16 cellular contexts compared by ENCODE assay signal in the genomic region with DNA sequence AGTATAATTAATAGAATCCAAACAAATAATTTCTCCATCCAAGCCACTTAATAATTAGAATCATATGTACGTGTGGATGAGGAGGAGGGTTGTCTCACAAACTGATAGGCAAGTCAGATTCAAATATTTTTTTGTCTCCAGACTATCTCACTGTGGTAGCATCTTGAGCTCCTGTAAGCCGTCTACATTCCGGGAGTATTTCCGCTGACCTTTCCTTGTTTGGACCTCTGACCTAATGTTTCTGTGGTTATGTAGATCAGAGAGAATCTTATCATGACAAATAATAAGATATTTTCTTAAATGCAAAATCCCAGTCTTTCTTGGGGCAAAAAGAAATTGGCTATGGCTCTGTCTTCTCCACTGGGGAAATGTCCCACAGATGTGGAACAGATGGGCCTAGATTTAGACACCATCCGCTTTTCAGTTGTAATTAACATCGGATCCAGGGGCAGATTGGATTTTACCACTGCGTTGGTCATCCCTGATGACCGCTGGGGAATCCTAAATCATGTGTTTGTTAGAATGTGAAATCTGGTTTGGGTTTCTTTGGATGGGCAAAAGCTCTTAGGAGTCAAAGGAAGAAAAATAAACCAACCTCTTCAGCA.
DNase-seq lines count a peak whose midpoint lies in the region; ATAC-seq and TF ChIP-seq lines count a peak whose summit lies in the region.
"Had no signal": no experiment of that assay in that cellular context is flagged by ENCODE, and none has a peak within 500 bp of the region (broad histone marks: within the 10 kb centered on the region; RNA-seq: fewer than 3 reads in every experiment).

No MANE protein-coding gene starts in this region.

- intact Hi-C loops in left ventricle myocardium superior (cut with micrococcal nuclease): no loop called here
- intact Hi-C loops in left ventricle myocardium inferior (cut with micrococcal nuclease): no loop called here

- TF ChIP-seq CTCF in left ventricle myocardium inferior (IDR thresholded peaks at IDR 0.05; ENCODE audit: borderline replicate concordance): no peak
- no peak for TF ChIP-seq CTCF in fibroblast of villous mesenchyme (IDR thresholded peaks at IDR 0.05; ENCODE audit: insufficient read depth, low read depth, low read length)

- H3K36me3 Mint-ChIP-seq in stimulated activated effector memory CD8-positive, alpha-beta T cell treated with anti-CD3 and anti-CD28 coated beads, Interleukin-12 subunit alpha, Interleukin-12 subunit beta, amount 100 ng/mL, for 72 hours: no peaks in the 10 kb centered on the region
- H3K36me3 Mint-ChIP-seq: CD4-positive, alpha-beta memory T cell had no signal

- no peak overlapping the region for H3K27ac Mint-ChIP-seq in stimulated activated effector memory CD8-positive, alpha-beta T cell treated with anti-CD3 and anti-CD28 coated beads, Interleukin-12 subunit alpha, Interleukin-12 subunit beta, amount 100 ng/mL, for 72 hours
- H3K27ac Mint-ChIP-seq: CD4-positive, alpha-beta memory T cell had no signal

- no peaks in the 10 kb centered on the region for H3K4me1 ChIP-seq in left ventricle myocardium inferior

- no peaks in the 10 kb centered on the region for H3K9me3 ChIP-seq in left ventricle myocardium inferior (replicated peaks)
- H3K9me3 ChIP-seq: MG63 had no signal

- ATAC-seq in left ventricle myocardium superior: peak; percentile 80
- no peak for ATAC-seq in GM21786 (IDR thresholded peaks at IDR 0.05; ENCODE audit: unreplicated experiment)
- no peak for ATAC-seq in HG03469 (IDR thresholded peaks at IDR 0.05; ENCODE audit: unreplicated experiment)
- ATAC-seq in stimulated activated effector memory CD8-positive, alpha-beta T cell treated with anti-CD3 and anti-CD28 coated beads, Interleukin-12 subunit alpha, Interleukin-12 subunit beta, amount 100 ng/mL, for 72 hours: no peak

- no peak overlapping the region for H3K4me3 Mint-ChIP-seq in stimulated activated effector memory CD8-positive, alpha-beta T cell treated with anti-CD3 and anti-CD28 coated beads, Interleukin-12 subunit alpha, Interleukin-12 subunit beta, amount 100 ng/mL, for 72 hours
- H3K4me3 Mint-ChIP-seq: CD4-positive, alpha-beta memory T cell had no signal

- DNase-seq in left ventricle myocardium superior (no peak), left ventricle myocardium inferior (no peak), RPMI7951 (ENCODE audit: low read depth) (peak; percentile 98), fibroblast of villous mesenchyme (ENCODE audit: low read depth) (peak; percentile 37), GM03348 (ENCODE audit: low spot score) (no peak)
- DNase-seq in stimulated activated effector memory CD8-positive, alpha-beta T cell treated with anti-CD3 and anti-CD28 coated beads, Interleukin-12 subunit alpha, Interleukin-12 subunit beta, amount 100 ng/mL, for 72 hours (ENCODE audit: low spot score in 2 of 2): no peak
- DNase-seq: CD4-positive, alpha-beta memory T cell; MG63; NCI-H1092 treated with DMSO at 0.1 percent for 48 hours; NCI-H1694; NCI-H2107; NCI-H446 treated with DMSO at 0.1 percent for 48 hours; OCI-M1 had no signal

- H3K4me3 ChIP-seq in left ventricle myocardium inferior: no peak overlapping the region
- H3K4me3 ChIP-seq in fibroblast of villous mesenchyme (ENCODE audit: low read depth, low read length): no peak overlapping the region
- H3K4me3 ChIP-seq: MG63 had no signal

- H3K36me3 ChIP-seq in left ventricle myocardium inferior: no peaks in the 10 kb centered on the region
- H3K36me3 ChIP-seq: MG63 had no signal

- no peak overlapping the region for H3K27ac ChIP-seq in left ventricle myocardium inferior (replicated peaks)
- H3K27ac ChIP-seq: RWPE1 had no signal

- H3K9me3 Mint-ChIP-seq in stimulated activated effector memory CD8-positive, alpha-beta T cell treated with anti-CD3 and anti-CD28 coated beads, Interleukin-12 subunit alpha, Interleukin-12 subunit beta, amount 100 ng/mL, for 72 hours: no peaks in the 10 kb centered on the region

- H3K27me3 ChIP-seq in left ventricle myocardium inferior (ENCODE audit: low read depth): peaks cover under 1% of the 10 kb centered on the region
- H3K27me3 ChIP-seq: MG63 had no signal

- H3K4me1 Mint-ChIP-seq in stimulated activated effector memory CD8-positive, alpha-beta T cell treated with anti-CD3 and anti-CD28 coated beads, Interleukin-12 subunit alpha, Interleukin-12 subunit beta, amount 100 ng/mL, for 72 hours: no peaks in the 10 kb centered on the region
- H3K4me1 Mint-ChIP-seq: CD4-positive, alpha-beta memory T cell had no signal

Comparison
In these comparisons a context has a peak if more than half of its experiments do, and no peak if none do; other contexts are left out.
1. DNase-seq: peak in RPMI7951 (single experiment) and fibroblast of villous mesenchyme (single experiment); none in left ventricle myocardium superior (single experiment), left ventricle myocardium inferior (single experiment), GM03348 (single experiment) and stimulated activated effector memory CD8-positive, alpha-beta T cell treated with anti-CD3 and anti-CD28 coated beads, Interleukin-12 subunit alpha, Interleukin-12 subunit beta, amount 100 ng/mL, for 72 hours (0 of 2).